In genomic region chr10:86219271-86219670, GRCh38 we compare ENCODE assay signal across 2 cellular contexts.
TF ChIP-seq lines count a peak whose summit lies in the region.

No MANE protein-coding gene starts in this region.

TF ChIP-seq in IMR-90, 13 proteins besides CTCF, POLR2A, EP300 and RAD21:
- TF ChIP-seq, protein P1, sequence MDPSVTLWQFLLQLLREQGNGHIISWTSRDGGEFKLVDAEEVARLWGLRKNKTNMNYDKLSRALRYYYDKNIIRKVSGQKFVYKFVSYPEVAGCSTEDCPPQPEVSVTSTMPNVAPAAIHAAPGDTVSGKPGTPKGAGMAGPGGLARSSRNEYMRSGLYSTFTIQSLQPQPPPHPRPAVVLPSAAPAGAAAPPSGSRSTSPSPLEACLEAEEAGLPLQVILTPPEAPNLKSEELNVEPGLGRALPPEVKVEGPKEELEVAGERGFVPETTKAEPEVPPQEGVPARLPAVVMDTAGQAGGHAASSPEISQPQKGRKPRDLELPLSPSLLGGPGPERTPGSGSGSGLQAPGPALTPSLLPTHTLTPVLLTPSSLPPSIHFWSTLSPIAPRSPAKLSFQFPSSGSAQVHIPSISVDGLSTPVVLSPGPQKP (IDR thresholded peaks at IDR 0.05; ENCODE audit: borderline replicate concordance, low read depth, low read length) = no peak
- TF ChIP-seq CEBPB (IDR thresholded peaks at IDR 0.05; ENCODE audit: low read depth, low read length) (no peak), MAZ (IDR thresholded peaks at IDR 0.05; ENCODE audit: borderline replicate concordance, low read depth, low read length) (no peak), BHLHE40 (IDR thresholded peaks at IDR 0.05; ENCODE audit: low read depth, low read length) (no peak), SMC3 (IDR thresholded peaks at IDR 0.05; ENCODE audit: low read depth, low read length) (no peak), USF2 (IDR thresholded peaks at IDR 0.05; ENCODE audit: low read depth, low read length) (no peak), FOS (IDR thresholded peaks at IDR 0.05; ENCODE audit: low read depth, low read length) (no peak), MXI1 (IDR thresholded peaks at IDR 0.05; ENCODE audit: borderline replicate concordance, low read depth, low read length) (no peak), NFE2L2 (IDR thresholded peaks at IDR 0.05; ENCODE audit: low read depth, low read length) (no peak), RFX5 (IDR thresholded peaks at IDR 0.05; ENCODE audit: low read depth, low read length) (no peak), MAFK (IDR thresholded peaks at IDR 0.05; ENCODE audit: low read depth, low read length) (no peak), CHD1 (IDR thresholded peaks at IDR 0.05; ENCODE audit: low read depth, low read length) (no peak), RCOR1 (IDR thresholded peaks at IDR 0.05; ENCODE audit: insufficient replicate concordance, low read length) (no peak)

TF ChIP-seq in H1, 55 proteins besides CTCF, POLR2A, EP300 and RAD21:
- TF ChIP-seq CHD2 (IDR thresholded peaks at IDR 0.05; ENCODE audit: low read length) (no peak), SUZ12 (IDR thresholded peaks at IDR 0.05; ENCODE audit: low read length) (no peak), RBBP5 (IDR thresholded peaks at IDR 0.05; ENCODE audit: borderline replicate concordance, low read depth, low read length) (no peak), SP4 (IDR thresholded peaks at IDR 0.05; ENCODE audit: low read length) (no peak), TAF1 (IDR thresholded peaks at IDR 0.05; ENCODE audit: low read depth, low read length) (no peak), ATF2 (IDR thresholded peaks at IDR 0.05; ENCODE audit: low read length) (no peak), RNF2 (IDR thresholded peaks at IDR 0.05; ENCODE audit: borderline replicate concordance, low read depth, low read length, missing control alignments, poor library complexity, severe bottlenecking) (no peak), FOSL1 (IDR thresholded peaks at IDR 0.05; ENCODE audit: insufficient read depth, low read depth, low read length) (no peak), E2F6 (IDR thresholded peaks at IDR 0.05) (no peak), CEBPB (IDR thresholded peaks at IDR 0.05; ENCODE audit: low read depth, low read length) (no peak), TBP (IDR thresholded peaks at IDR 0.05; ENCODE audit: low read depth, low read length) (no peak), CBX5 (IDR thresholded peaks at IDR 0.05; ENCODE audit: low read depth, low read length) (no peak)
